In the genomic region with DNA sequence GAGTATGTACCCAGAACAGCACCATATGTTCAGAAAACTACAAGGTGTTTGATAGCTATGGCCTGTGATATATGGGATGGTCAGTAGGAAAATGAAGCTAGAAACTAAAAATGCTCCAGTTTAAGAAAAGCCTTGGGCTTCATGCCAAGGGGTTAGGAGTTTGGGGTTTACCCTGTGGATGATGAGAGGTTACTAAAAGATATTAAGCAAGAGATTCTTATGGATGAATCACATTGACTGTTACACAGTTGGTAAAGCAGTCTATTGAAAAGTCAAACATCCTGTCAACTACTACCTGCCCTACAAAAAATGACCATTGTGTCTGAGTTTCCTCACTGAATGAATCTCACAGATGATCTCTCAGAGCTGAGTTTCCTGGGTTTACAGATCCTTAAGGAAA, we compare ENCODE assay signal across 16 cellular contexts.
DNase-seq lines count a peak whose midpoint lies in the region; ATAC-seq, FAIRE-seq and TF ChIP-seq lines count a peak whose summit lies in the region.
"Had no signal": no experiment of that assay in that cellular context is flagged by ENCODE, and none has a peak within 500 bp of the region (broad histone marks: within the 10 kb centered on the region; RNA-seq: fewer than 3 reads in every experiment).

No MANE protein-coding gene starts in this region.

- H3K36me3 Mint-ChIP-seq in activated naive CD4-positive, alpha-beta T cell treated with anti-CD3 and anti-CD28 coated beads for 36 hours (ENCODE audit: low read depth): peaks cover 1% of the 10 kb centered on the region

- H3K27me3 Mint-ChIP-seq in activated naive CD4-positive, alpha-beta T cell treated with anti-CD3 and anti-CD28 coated beads for 36 hours (ENCODE audit: low read depth): peaks cover 26% of the 10 kb centered on the region

- peaks cover 6% of the 10 kb centered on the region for H3K9me3 Mint-ChIP-seq in activated naive CD4-positive, alpha-beta T cell treated with anti-CD3 and anti-CD28 coated beads for 36 hours

- peak; percentile 85 for FAIRE-seq in RCC 7860 (lab: Jason Lieb, UNC)
- FAIRE-seq: colon, pancreas had no signal

- peak; percentile 17 for DNase-seq in activated naive CD4-positive, alpha-beta T cell treated with anti-CD3 and anti-CD28 coated beads for 36 hours
- no peak for DNase-seq in activated naive CD4-positive, alpha-beta T cell treated with Interleukin-2 at 50 U/mL for 16 hours
- DNase-seq in RCC 7860 (ENCODE audit: low spot score) (peak; percentile 64), fibroblast of mammary gland (ENCODE audit: low read depth) (peak; percentile 93), skeletal muscle cell (ENCODE audit: low read depth) (peak; percentile 78), NCI-H2227 treated with DMSO at 0.1 percent for 48 hours (lab: John Stamatoyannopoulos, UW) (no peak), left lobe of liver (ENCODE audit: low spot score) (no peak)
- DNase-seq: activated CD8-positive, alpha-beta memory T cell treated with anti-CD3 and anti-CD28 coated beads, Interleukin-2, amount 50 U/mL, for 48 hours; amniotic stem cell; pancreas; stimulated activated CD4-positive, alpha-beta T cell treated with anti-CD3 and anti-CD28 coated beads, Interleukin-12 subunit alpha, Interleukin-12 subunit beta, amount 100 ng/mL, for 4 hours; WERI-Rb-1 had no signal

- intact Hi-C loops in activated naive CD4-positive, alpha-beta T cell treated with anti-CD3 and anti-CD28 coated beads for 36 hours (cut with micrococcal nuclease): no loop called here

- TF ChIP-seq CTCF in fibroblast of mammary gland (conservative IDR thresholded peaks at IDR 0.05; ENCODE audit: control insufficient read depth, insufficient read depth, low read depth, low read length): no peak

- H3K4me3 ChIP-seq in fibroblast of mammary gland (ENCODE audit: control insufficient read depth, low read depth, low read length) (no peak overlapping the region), skeletal muscle cell (ENCODE audit: low read depth, low read length) (no peak overlapping the region)
- H3K4me3 ChIP-seq: pancreas had no signal

- ATAC-seq in HG03280 (IDR thresholded peaks at IDR 0.05; ENCODE audit: unreplicated experiment): no peak
- no peak for ATAC-seq in left lobe of liver
- ATAC-seq: esophagus mucosa, HCT116, pancreas had no signal

- no peak overlapping the region for H3K4me3 Mint-ChIP-seq in activated naive CD4-positive, alpha-beta T cell treated with anti-CD3 and anti-CD28 coated beads for 36 hours

- H3K27ac Mint-ChIP-seq in activated naive CD4-positive, alpha-beta T cell treated with anti-CD3 and anti-CD28 coated beads for 36 hours: no peak overlapping the region

- CTCF ChIA-PET in activated naive CD4-positive, alpha-beta T cell treated with anti-CD3 and anti-CD28 coated beads for 36 hours (lab: Charles Lee): interaction anchor here (1.6 kb wide), 1 partner anchor 20 kb away, joined by 3 read pairs; no protein-coding TSS in a partner anchor

- peaks cover 20% of the 10 kb centered on the region for H3K4me1 Mint-ChIP-seq in activated naive CD4-positive, alpha-beta T cell treated with anti-CD3 and anti-CD28 coated beads for 36 hours (ENCODE audit: low read depth)

Comparison
In these comparisons a context has a peak if more than half of its experiments do, and no peak if none do; other contexts are left out.
1. DNase-seq: peak in activated naive CD4-positive, alpha-beta T cell treated with anti-CD3 and anti-CD28 coated beads for 36 hours (single experiment), RCC 7860 (single experiment), fibroblast of mammary gland (single experiment) and skeletal muscle cell (single experiment); none in activated naive CD4-positive, alpha-beta T cell treated with Interleukin-2 at 50 U/mL for 16 hours (single experiment), NCI-H2227 treated with DMSO at 0.1 percent for 48 hours (single experiment) and left lobe of liver (single experiment).